ENCODE assay signal across 25 cellular contexts in the genomic region with DNA sequence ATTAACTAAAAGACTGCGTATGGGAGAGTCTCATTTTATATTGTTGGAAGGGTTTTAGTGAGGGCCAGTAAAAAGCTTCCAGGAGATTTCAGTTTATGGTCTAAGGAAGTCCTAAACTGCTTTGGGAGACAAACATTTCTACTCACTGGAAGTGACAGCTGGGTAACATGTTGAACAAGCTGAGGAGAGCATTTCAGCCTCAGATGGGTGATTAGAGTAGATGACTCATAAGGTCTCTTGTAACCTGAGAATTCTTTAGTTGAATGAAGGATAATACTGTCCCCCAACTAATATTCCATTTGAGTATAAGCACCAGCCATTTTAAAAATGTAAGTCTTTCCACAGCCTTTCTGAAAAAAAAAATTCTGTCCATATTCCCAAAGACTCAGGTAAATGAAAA.
A peak's percentile ranks its signal among the peaks of the same experiment; 100 is the strongest.
DNase-seq lines count a peak whose midpoint lies in the region; ATAC-seq and TF ChIP-seq lines count a peak whose summit lies in the region.
"Had no signal": no experiment of that assay in that cellular context is flagged by ENCODE, and none has a peak within 500 bp of the region (broad histone marks: within the 10 kb centered on the region; RNA-seq: fewer than 3 reads in every experiment).

No MANE protein-coding gene starts in this region.

- no peak for TF ChIP-seq CTCF in RWPE1 (conservative IDR thresholded peaks at IDR 0.05; ENCODE audit: low read depth)

- POLR2A ChIA-PET in RWPE1 (lab: Yijun Ruan, JAX; ENCODE audit: low non-redundant PET), result no interaction called here

- DNase-seq in DMS53 (lab: John Stamatoyannopoulos, UW) (peak; percentile 74), RWPE1 (ENCODE audit: low spot score) (peak; percentile 37), glomerular visceral epithelial cell (ENCODE audit: extremely low spot score) (peak; percentile 44), NCI-H146 treated with DMSO at 0.1 percent for 48 hours (lab: John Stamatoyannopoulos, UW; ENCODE audit: unreplicated experiment) (no peak), cerebellar nuclear complex (lab: John Stamatoyannopoulos, UW) (no peak)
- DNase-seq in activated effector memory CD4-positive, alpha-beta T cell treated with anti-CD3 and anti-CD28 coated beads, Interleukin-2, amount 50 U/mL, for 16 hours, result no peak
- no peak for DNase-seq in NK-92 treated with Interleukin-12 subunit alpha and Interleukin-12 subunit beta, amount 100 ng/mL, for 24 hours (lab: John Stamatoyannopoulos, UW)
- DNase-seq: activated B cell treated with CpG ODN at 0.5 μM for 24 hours; activated CD8-positive, alpha-beta T cell treated with anti-CD3 and anti-CD28 coated beads for 36 hours; activated T-cell treated with anti-CD3 and anti-CD28 coated beads, Interleukin-2, amount 50 U/mL, for 4 hours; EL; endodermal cell; GM23248; heart right ventricle; immature natural killer cell; lower lobe of right lung; NCI-H1417 treated with DMSO at 0.1 percent for 48 hours; occipital lobe; stimulated activated naive CD4-positive, alpha-beta T cell; tibial artery had no signal

- CTCF ChIA-PET in RWPE1 (lab: Yijun Ruan, JAX), result no interaction called here

- peak; percentile 40 for ATAC-seq in HG03442 (IDR thresholded peaks at IDR 0.05; ENCODE audit: unreplicated experiment)
- ATAC-seq: activated CD8-positive, alpha-beta T cell treated with anti-CD3 and anti-CD28 coated beads for 36 hours; activated T-cell treated with anti-CD3 and anti-CD28 coated beads, Interleukin-2, amount 50 U/mL, for 4 hours; heart right ventricle; HepG2; lower lobe of right lung; sciatic nerve had no signal

- no peak overlapping the region for H3K27ac ChIP-seq in RWPE1
- H3K27ac ChIP-seq: ascending aorta, GM23248, heart right ventricle, lower lobe of right lung, SJSA1, tibial artery had no signal

Comparison
In these comparisons a context has a peak if more than half of its experiments do, and no peak if none do; other contexts are left out.
1. DNase-seq: peak in DMS53 (single experiment), RWPE1 (single experiment) and glomerular visceral epithelial cell (single experiment); none in NCI-H146 treated with DMSO at 0.1 percent for 48 hours (single experiment), activated effector memory CD4-positive, alpha-beta T cell treated with anti-CD3 and anti-CD28 coated beads, Interleukin-2, amount 50 U/mL, for 16 hours (single experiment), NK-92 treated with Interleukin-12 subunit alpha and Interleukin-12 subunit beta, amount 100 ng/mL, for 24 hours (single experiment) and cerebellar nuclear complex (0 of 2).